In genomic region chr17:66747561-66748275, GRCh38 we compare ENCODE assay signal across 15 cellular contexts.
A peak's percentile ranks its signal among the peaks of the same experiment; 100 is the strongest.
DNase-seq lines count a peak whose midpoint lies in the region; ATAC-seq and TF ChIP-seq lines count a peak whose summit lies in the region.
"Had no signal": no experiment of that assay in that cellular context is flagged by ENCODE, and none has a peak within 500 bp of the region (broad histone marks: within the 10 kb centered on the region; RNA-seq: fewer than 3 reads in every experiment).

No MANE protein-coding gene starts in this region.

- H3K4me3 ChIP-seq in ACC112 (ENCODE audit: low read depth, low read length) (no peak overlapping the region), WERI-Rb-1 (ENCODE audit: low read depth, low read length) (no peak overlapping the region), fibroblast of villous mesenchyme (ENCODE audit: low read depth, low read length) (no peak overlapping the region), thyroid gland (replicated peaks in 1 of 3) (no peak overlapping the region)
- H3K4me3 ChIP-seq: Peyer's patch had no signal

- TF ChIP-seq POLR2A in thyroid gland (IDR thresholded peaks at IDR 0.05): no peak

- H3K27me3 ChIP-seq in ACC112 (ENCODE audit: insufficient read depth, low read length) (no peaks in the 10 kb centered on the region), WERI-Rb-1 (ENCODE audit: insufficient read depth, low read depth, severe bottlenecking) (no peaks in the 10 kb centered on the region), thyroid gland (no peaks in the 10 kb centered on the region)
- H3K27me3 ChIP-seq: Peyer's patch had no signal

- DNase-seq in HFFc6: peak; percentile 46
- DNase-seq in WERI-Rb-1: peak; percentile 75
- peak; percentile 52 for DNase-seq in fibroblast of villous mesenchyme (ENCODE audit: low read depth)
- DNase-seq in DMS114 treated with DMSO at 0.1 percent for 48 hours (lab: John Stamatoyannopoulos, UW; ENCODE audit: unreplicated experiment): no peak
- no peak for DNase-seq in thyroid gland
- DNase-seq: activated CD8-positive, alpha-beta T cell treated with anti-CD3 and anti-CD28 coated beads, Interleukin-2, amount 10 ng/mL, durations not matched to agents 7 days and 5 days; activated gamma-delta T cell treated with Interleukin-2 at 50 U/mL for 16 hours; DND-41; midbrain; Peyer's patch had no signal

- no peak for ATAC-seq in HG02938 (IDR thresholded peaks at IDR 0.05; ENCODE audit: unreplicated experiment)
- no peak for ATAC-seq in HG03108 (IDR thresholded peaks at IDR 0.05; ENCODE audit: unreplicated experiment)
- ATAC-seq: activated CD8-positive, alpha-beta T cell treated with anti-CD3 and anti-CD28 coated beads, Interleukin-2, amount 10 ng/mL, durations not matched to agents 7 days and 5 days had no signal

- TF ChIP-seq CTCF in HFFc6 (IDR thresholded peaks at IDR 0.05) (no peak), WERI-Rb-1 (IDR thresholded peaks at IDR 0.05; ENCODE audit: low read depth, low read length) (no peak), fibroblast of villous mesenchyme (IDR thresholded peaks at IDR 0.05; ENCODE audit: insufficient read depth, low read depth, low read length) (no peak), thyroid gland (IDR thresholded peaks at IDR 0.05) (no peak)

- H3K36me3 Mint-ChIP-seq in HFFc6 (ENCODE audit: low read depth): peaks cover 26% of the 10 kb centered on the region

- H3K9me3 ChIP-seq in WERI-Rb-1 (ENCODE audit: severe bottlenecking): peaks cover 17% of the 10 kb centered on the region
- H3K9me3 ChIP-seq in thyroid gland: no peaks in the 10 kb centered on the region
- H3K9me3 ChIP-seq: Peyer's patch had no signal

- H3K9me3 Mint-ChIP-seq in HFFc6: no peaks in the 10 kb centered on the region

- peaks cover 25% of the 10 kb centered on the region for H3K4me1 ChIP-seq in ACC112 (ENCODE audit: control insufficient read depth, insufficient read depth, low read length, unreplicated experiment)
- H3K4me1 ChIP-seq in thyroid gland: no peaks in the 10 kb centered on the region
- H3K4me1 ChIP-seq: parathyroid adenoma, Peyer's patch had no signal

- H2AFZ ChIP-seq in ACC112 (ENCODE audit: low read length, unreplicated experiment): no peak overlapping the region
- H2AFZ ChIP-seq: parathyroid adenoma had no signal

- WGBS in thyroid gland, 2 donors: 71 to 77% methylated on average over 17 of the region's 17 CpGs

- peak overlapping the region; percentile 80 for H3K27ac ChIP-seq in ACC112 (ENCODE audit: low read depth, low read length)
- H3K27ac ChIP-seq in WERI-Rb-1: peak overlapping the region; percentile 17; the same call in 1 of the 2 replicates
- no peak overlapping the region for H3K27ac ChIP-seq in thyroid gland
- H3K27ac ChIP-seq: parathyroid adenoma, Peyer's patch had no signal

- H3K27me3 Mint-ChIP-seq in HFFc6 (ENCODE audit: insufficient read depth): 0 out of 2 replicates have a peak, but pooled peaks cover 3% of the 10 kb centered on the region

- H3K27ac Mint-ChIP-seq in HFFc6: peak overlapping the region; percentile 72
- H3K27ac Mint-ChIP-seq: activated CD8-positive, alpha-beta T cell treated with anti-CD3 and anti-CD28 coated beads, Interleukin-2, amount 10 ng/mL, durations not matched to agents 7 days and 5 days; B cell had no signal

- H3K4me3 Mint-ChIP-seq in HFFc6: no peak overlapping the region
- H3K4me3 Mint-ChIP-seq: activated CD8-positive, alpha-beta T cell treated with anti-CD3 and anti-CD28 coated beads, Interleukin-2, amount 10 ng/mL, durations not matched to agents 7 days and 5 days; B cell had no signal

- H3K79me2 ChIP-seq in ACC112 (ENCODE audit: control insufficient read depth, insufficient read depth, low read length, unreplicated experiment): no peaks in the 10 kb centered on the region
- H3K79me2 ChIP-seq: parathyroid adenoma had no signal

- H3K4me1 Mint-ChIP-seq in HFFc6 (ENCODE audit: low read depth): peaks cover 11% of the 10 kb centered on the region
- H3K4me1 Mint-ChIP-seq: B cell had no signal

- intact Hi-C loops in thyroid gland (cut with DNase I): no loop called here

- H3K36me3 ChIP-seq in ACC112 (ENCODE audit: insufficient read depth, low read length): peaks cover 14% of the 10 kb centered on the region; the same call in 1 of the 2 replicates
- no peaks in the 10 kb centered on the region for H3K36me3 ChIP-seq in WERI-Rb-1
- no peaks in the 10 kb centered on the region for H3K36me3 ChIP-seq in thyroid gland

Comparison
In these comparisons a context has a peak if more than half of its experiments do, and no peak if none do; other contexts are left out.
1. H3K27ac ChIP-seq: peak in ACC112 (single experiment) and WERI-Rb-1 (single experiment); none in thyroid gland (0 of 3).
2. DNase-seq: peak in HFFc6 (single experiment), WERI-Rb-1 (single experiment) and fibroblast of villous mesenchyme (single experiment); none in DMS114 treated with DMSO at 0.1 percent for 48 hours (single experiment) and thyroid gland (0 of 2).